Comparison of ENCODE assay signal across 24 cellular contexts in the genomic region with DNA sequence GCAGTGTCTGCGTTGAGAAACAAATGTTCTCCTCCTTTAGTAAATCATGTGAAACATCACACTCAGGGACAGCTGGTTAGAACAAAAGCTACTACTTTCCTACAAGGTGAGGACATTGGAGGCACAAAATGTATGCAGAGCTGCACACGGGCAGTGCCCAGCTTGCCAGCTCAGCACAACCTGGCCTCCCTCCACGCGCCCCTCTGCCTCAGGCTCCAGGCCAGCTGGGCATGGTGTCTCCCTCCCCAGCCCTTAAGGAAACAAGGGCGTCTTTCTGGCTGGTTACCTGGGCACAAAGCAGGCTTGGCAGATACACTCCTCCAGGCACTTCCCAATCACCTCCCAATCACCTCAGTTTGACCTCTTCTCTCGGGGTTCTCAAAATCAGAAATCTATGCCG.
"Had no signal": no experiment of that assay in that cellular context is flagged by ENCODE, and none has a peak within 500 bp of the region (broad histone marks: within the 10 kb centered on the region; RNA-seq: fewer than 3 reads in every experiment).

No MANE protein-coding gene starts in this region.

- H3K9ac ChIP-seq: SK-N-SH had no signal

- H3K27ac ChIP-seq: RWPE1 had no signal

- ATAC-seq: Panc1, PC-3 had no signal

- DNase-seq: Karpas-422; KG1; MG63; NCI-H1092; NCI-H1105 treated with DMSO at 0.1 percent for 48 hours; NCI-H1417 treated with DMSO at 0.1 percent for 48 hours; NCI-H146; NCI-H1694 treated with DMSO at 0.1 percent for 48 hours; NCI-H1930; NCI-H2081; NCI-H2107; NCI-H2171 treated with DMSO at 0.1 percent for 48 hours; NCI-H345; NCI-H446 treated with DMSO at 0.1 percent for 48 hours; NCI-H510A treated with DMSO at 0.1 percent for 48 hours; NCI-H526; NCI-H748 treated with DMSO at 0.1 percent for 48 hours; NK-92 treated with Interleukin-12 subunit alpha and Interleukin-12 subunit beta, amount 100 ng/mL, for 24 hours; PC-3; SHP77; SK-N-SH; SW 1271 had no signal

- H3K4me2 ChIP-seq: SK-N-SH had no signal

- H3K9me3 ChIP-seq: MG63, SK-N-SH had no signal

- H3K4me3 ChIP-seq: MG63 had no signal

- H3K27me3 ChIP-seq: MG63 had no signal

- H3K36me3 ChIP-seq: MG63 had no signal
